9 cellular contexts compared by ENCODE assay signal in genomic region chrX:109475174-109475891, GRCh38. TPM values are rescaled to one million over a fixed set of nuclear protein-coding genes. Genes with fewer than 3 reads are reported as not detected.
DNase-seq lines count a peak whose midpoint lies in the region; ATAC-seq and TF ChIP-seq lines count a peak whose summit lies in the region.
"Had no signal": no experiment of that assay in that cellular context is flagged by ENCODE, and none has a peak within 500 bp of the region (broad histone marks: within the 10 kb centered on the region; RNA-seq: fewer than 3 reads in every experiment).

No MANE protein-coding gene starts in this region.

- H3K36me3 ChIP-seq in right lobe of liver (no peaks in the 10 kb centered on the region), uterus (no peaks in the 10 kb centered on the region)
- H3K36me3 ChIP-seq: neutrophil had no signal

- H3K9me3 ChIP-seq in CD4-positive, alpha-beta T cell (ENCODE audit: control insufficient read depth, low read length) = no peaks in the 10 kb centered on the region
- H3K9me3 ChIP-seq in right lobe of liver (no peaks in the 10 kb centered on the region), uterus (no peaks in the 10 kb centered on the region)
- H3K9me3 ChIP-seq: neutrophil had no signal

- H3K36me3 Mint-ChIP-seq in CD4-positive, alpha-beta T cell (ENCODE audit: low read depth) = no peaks in the 10 kb centered on the region
- no peaks in the 10 kb centered on the region for H3K36me3 Mint-ChIP-seq in T-helper 2 cell treated with Interferon-gamma antibody and Interleukin-4, amounts not matched to agents 5 μg/mL and 100 μg/mL, for 36 hours (ENCODE audit: low read depth)

- TF ChIP-seq POLR2A in right lobe of liver (IDR thresholded peaks at IDR 0.05) (no peak), uterus (IDR thresholded peaks at IDR 0.05) (no peak)

- TF ChIP-seq CTCF in CD4-positive, alpha-beta T cell (IDR thresholded peaks at IDR 0.05) = peak; percentile 22
- peak; percentile 66 for TF ChIP-seq CTCF in choroid plexus epithelial cell (conservative IDR thresholded peaks at IDR 0.05; ENCODE audit: low read depth, low read length)
- peak; percentile 46 to 59 (median 56) for TF ChIP-seq CTCF in right lobe of liver (IDR thresholded peaks at IDR 0.05)
- TF ChIP-seq CTCF in uterus (IDR thresholded peaks at IDR 0.05) = peak in 3 of 4 experiments; percentile 17 to 41 (median 37)

- no peak for ATAC-seq in CD4-positive, alpha-beta T cell (ENCODE audit: poor library complexity)
- ATAC-seq in right lobe of liver = peak; percentile 71 to 93 (median 86)
- no peak for ATAC-seq in HG03457 (IDR thresholded peaks at IDR 0.05; ENCODE audit: unreplicated experiment)

- no peaks in the 10 kb centered on the region for H3K27me3 ChIP-seq in CD4-positive, alpha-beta T cell (ENCODE audit: control insufficient read depth, insufficient read depth, low read length)
- H3K27me3 ChIP-seq in right lobe of liver (peaks cover 0 to 13% of the 10 kb centered on the region in 2 donors), uterus (peaks cover 0 to 13% of the 10 kb centered on the region in 2 donors)

- H3K27ac Mint-ChIP-seq in CD4-positive, alpha-beta T cell = no peak overlapping the region
- H3K27ac Mint-ChIP-seq in T-helper 2 cell treated with Interferon-gamma antibody and Interleukin-4, amounts not matched to agents 5 μg/mL and 100 μg/mL, for 36 hours = no peak overlapping the region

- H3K4me1 Mint-ChIP-seq in CD4-positive, alpha-beta T cell (ENCODE audit: low read depth) = peaks cover 8% of the 10 kb centered on the region
- H3K4me1 Mint-ChIP-seq in T-helper 2 cell treated with Interferon-gamma antibody and Interleukin-4, amounts not matched to agents 5 μg/mL and 100 μg/mL, for 36 hours (ENCODE audit: low read depth) = peaks cover 2% of the 10 kb centered on the region

- intact Hi-C loops in CD4-positive, alpha-beta T cell (cut with DNase I, micrococcal nuclease) = no loop called here
- intact Hi-C loops in right lobe of liver (cut with DNase I) = no loop called here
- intact Hi-C loops in uterus (cut with DNase I; ENCODE audit: low total_unique reads) = no loop called here

- no peaks in the 10 kb centered on the region for H3K4me1 ChIP-seq in right lobe of liver
- no peaks in the 10 kb centered on the region for H3K4me1 ChIP-seq in uterus

- no peaks in the 10 kb centered on the region for H3K27me3 Mint-ChIP-seq in CD4-positive, alpha-beta T cell
- H3K27me3 Mint-ChIP-seq in T-helper 2 cell treated with Interferon-gamma antibody and Interleukin-4, amounts not matched to agents 5 μg/mL and 100 μg/mL, for 36 hours (ENCODE audit: low read depth) = no peaks in the 10 kb centered on the region

- DNase-seq in CD4-positive, alpha-beta T cell = no peak
- DNase-seq in H4 (ENCODE audit: low spot score) (peak; percentile 48), NCI-H526 treated with DMSO at 0.1 percent for 48 hours (lab: John Stamatoyannopoulos, UW) (peak; percentile 62), choroid plexus epithelial cell (ENCODE audit: low read depth) (peak; percentile 61), right lobe of liver (peak in 2 of 3 donors; percentile 25 to 31), uterus (peak; percentile 15 to 20)
- no peak for DNase-seq in T-helper 2 cell treated with Interferon-gamma antibody and Interleukin-4, amounts not matched to agents 5 μg/mL and 100 μg/mL, for 36 hours (ENCODE audit: low spot score)

- H3K4me3 Mint-ChIP-seq in CD4-positive, alpha-beta T cell = no peak overlapping the region
- H3K4me3 Mint-ChIP-seq in T-helper 2 cell treated with Interferon-gamma antibody and Interleukin-4, amounts not matched to agents 5 μg/mL and 100 μg/mL, for 36 hours = no peak overlapping the region

- WGBS in right lobe of liver (ENCODE audit: insufficient coverage, low coverage, low lambda C conversion rate, missing lambda C conversion rate) = 6% methylated on average over 19 of the region's 23 CpGs

- no peaks in the 10 kb centered on the region for H3K9me3 Mint-ChIP-seq in CD4-positive, alpha-beta T cell
- H3K9me3 Mint-ChIP-seq in T-helper 2 cell treated with Interferon-gamma antibody and Interleukin-4, amounts not matched to agents 5 μg/mL and 100 μg/mL, for 36 hours = no peaks in the 10 kb centered on the region

- H3K27ac ChIP-seq in CD4-positive, alpha-beta T cell (ENCODE audit: low read depth, low read length) = no peak overlapping the region
- H3K27ac ChIP-seq in right lobe of liver = no peak overlapping the region
- H3K27ac ChIP-seq in uterus = no peak overlapping the region
- H3K27ac ChIP-seq: neutrophil had no signal

- H3K4me3 ChIP-seq in choroid plexus epithelial cell (ENCODE audit: low read depth, low read length) (peak overlapping the region; percentile 4), right lobe of liver (no peak overlapping the region), uterus (no peak overlapping the region)

- POLR2A ChIA-PET in CD4-positive, alpha-beta T cell (lab: Charles Lee) = no interaction called here

- CTCF ChIA-PET in CD4-positive, alpha-beta T cell (lab: Charles Lee) = interaction anchor here (0.7 kb wide), 1 partner anchor 399 kb away, joined by 3 read pairs; no protein-coding TSS in a partner anchor

RNA-seq across cellular contexts. Expression of gene GUCY2F, which starts 6.6 kb away (rescaled TPM):
- not detected for total RNA-seq in CD4-positive, alpha-beta T cell
- not detected in 2 replicates for total RNA-seq in H4 (2014; rRNA removed; shearing (Covaris generic))
- total RNA-seq in right lobe of liver = not detected
- under 1 TPM in 1 of 4 donors, not detected in 3; 0.14 TPM for total RNA-seq in uterus

Comparison
In these comparisons a context has a peak if more than half of its experiments do, and no peak if none do; other contexts are left out.
1. ATAC-seq: peak in right lobe of liver (4 of 4); none in CD4-positive, alpha-beta T cell (single experiment) and HG03457 (single experiment).
2. DNase-seq: peak in H4 (single experiment), NCI-H526 treated with DMSO at 0.1 percent for 48 hours (single experiment), choroid plexus epithelial cell (single experiment), right lobe of liver (2 of 3) and uterus (2 of 2); none in CD4-positive, alpha-beta T cell (0 of 10) and T-helper 2 cell treated with Interferon-gamma antibody and Interleukin-4, amounts not matched to agents 5 μg/mL and 100 μg/mL, for 36 hours (single experiment).
3. Peak in every context shown above with its lines, with median percentiles within 50 percentile points of each other: CTCF ChIP-seq.